ENCODE assay signal across 11 cellular contexts in genomic region chr7:120991133-120991532, GRCh38. TPM values are rescaled to one million over a fixed set of nuclear protein-coding genes. Genes with fewer than 3 reads are reported as not detected.
DNase-seq lines count a peak whose midpoint lies in the region; ATAC-seq and TF ChIP-seq lines count a peak whose summit lies in the region.
"Had no signal": no experiment of that assay in that cellular context is flagged by ENCODE, and none has a peak within 500 bp of the region (broad histone marks: within the 10 kb centered on the region; RNA-seq: fewer than 3 reads in every experiment).

No MANE protein-coding gene starts in this region.

- H3K27me3 ChIP-seq in SJSA1 (replicated peaks), result no peaks in the 10 kb centered on the region
- H3K27me3 ChIP-seq in right lobe of liver, result no peaks in the 10 kb centered on the region
- H3K27me3 ChIP-seq in thoracic aorta (replicated peaks; ENCODE audit: insufficient read depth), result no peaks in the 10 kb centered on the region

- H3K4me1 ChIP-seq in SJSA1 (replicated peaks) (peaks cover 43% of the 10 kb centered on the region), right lobe of liver (peaks cover 0 to 16% (median under 1%) of the 10 kb centered on the region in 4 donors), thoracic aorta (ENCODE audit: control insufficient read depth in 1 of 2, low read depth in 2 of 2) (peaks cover 21 to 40% of the 10 kb centered on the region in 2 donors)
- H3K4me1 ChIP-seq: parathyroid adenoma had no signal

- peak overlapping the region; percentile 43 for H3K4me3 ChIP-seq in SJSA1
- peak overlapping the region; percentile 46 to 62 (median 57) for H3K4me3 ChIP-seq in right lobe of liver
- H3K4me3 ChIP-seq in thoracic aorta, result peak overlapping the region; percentile 77

- TF ChIP-seq POLR2A in right lobe of liver (IDR thresholded peaks at IDR 0.05), result no peak
- TF ChIP-seq POLR2A in erythroblast (IDR thresholded peaks at IDR 0.05; ENCODE audit: low read length), result no peak

- DNase-seq in SJSA1 (ENCODE audit: low read depth in 1 of 2, low spot score in 2 of 2) (no peak), right lobe of liver (no peak), thoracic aorta (ENCODE audit: low spot score) (no peak), erythroblast (lab: John Stamatoyannopoulos, UW) (no peak), DMS79 (lab: John Stamatoyannopoulos, UW) (no peak), HCEC 1CT (no peak), DMS 273 treated with DMSO at 0.1 percent for 48 hours (lab: John Stamatoyannopoulos, UW) (no peak)
- DNase-seq: NCI-H1694, T-helper 2 cell had no signal

- ATAC-seq in GM19351 (IDR thresholded peaks at IDR 0.05; ENCODE audit: unreplicated experiment) (peak; percentile 27), right lobe of liver (no peak), thoracic aorta (ENCODE audit: insufficient number of reproducible peaks, low FRiP score, low read depth) (no peak)

- H3K36me3 ChIP-seq in SJSA1 (peaks cover 23% of the 10 kb centered on the region), right lobe of liver (no peaks in the 10 kb centered on the region), thoracic aorta (no peaks in the 10 kb centered on the region)

- 15% methylated on average over 1 of the region's 1 CpG for WGBS in right lobe of liver (ENCODE audit: insufficient coverage, low coverage, low lambda C conversion rate, missing lambda C conversion rate)

- H3K27ac ChIP-seq in SJSA1 (peak overlapping the region; percentile 90), right lobe of liver (peak overlapping the region; percentile 96 to 100 (median 98)), thoracic aorta (peak overlapping the region; percentile 83 to 85)
- H3K27ac ChIP-seq: parathyroid adenoma had no signal

- H3K9me3 ChIP-seq in SJSA1 (replicated peaks), result no peaks in the 10 kb centered on the region
- no peaks in the 10 kb centered on the region for H3K9me3 ChIP-seq in right lobe of liver
- no peaks in the 10 kb centered on the region for H3K9me3 ChIP-seq in thoracic aorta

- intact Hi-C loops in right lobe of liver (cut with DNase I), result no loop called here

- TF ChIP-seq CTCF in right lobe of liver (IDR thresholded peaks at IDR 0.05), result no peak
- no peak for TF ChIP-seq CTCF in thoracic aorta (IDR thresholded peaks at IDR 0.05)

RNA-seq across cellular contexts. Expression of gene CPED1, which starts 2.6 kb away (rescaled TPM):
- total RNA-seq in SJSA1 (2014; rRNA removed; shearing (Covaris generic)), result 46.6 and 64.8 TPM in 2 replicates
- 10 to 100 TPM; 24.3 to 45.8 (median 34.9) TPM for total RNA-seq in right lobe of liver
- total RNA-seq in thoracic aorta, result 100 to 1,000 TPM in 1 of 2 donors, 10 to 100 TPM in 1; 77.4 to 126 TPM

RNA-seq across cellular contexts. Expression of gene ING3, which starts 40.6 kb away (rescaled TPM):
- total RNA-seq in SJSA1 (2014; rRNA removed; shearing (Covaris generic)), result 18.3 and 31.2 TPM in 2 replicates
- 1 to 10 TPM; 4.5 to 6.5 (median 6.2) TPM for total RNA-seq in right lobe of liver
- 10 to 100 TPM; 12.3 to 21.2 TPM for total RNA-seq in thoracic aorta
